ENCODE assay signal across 1 cellular context in the genomic region with DNA sequence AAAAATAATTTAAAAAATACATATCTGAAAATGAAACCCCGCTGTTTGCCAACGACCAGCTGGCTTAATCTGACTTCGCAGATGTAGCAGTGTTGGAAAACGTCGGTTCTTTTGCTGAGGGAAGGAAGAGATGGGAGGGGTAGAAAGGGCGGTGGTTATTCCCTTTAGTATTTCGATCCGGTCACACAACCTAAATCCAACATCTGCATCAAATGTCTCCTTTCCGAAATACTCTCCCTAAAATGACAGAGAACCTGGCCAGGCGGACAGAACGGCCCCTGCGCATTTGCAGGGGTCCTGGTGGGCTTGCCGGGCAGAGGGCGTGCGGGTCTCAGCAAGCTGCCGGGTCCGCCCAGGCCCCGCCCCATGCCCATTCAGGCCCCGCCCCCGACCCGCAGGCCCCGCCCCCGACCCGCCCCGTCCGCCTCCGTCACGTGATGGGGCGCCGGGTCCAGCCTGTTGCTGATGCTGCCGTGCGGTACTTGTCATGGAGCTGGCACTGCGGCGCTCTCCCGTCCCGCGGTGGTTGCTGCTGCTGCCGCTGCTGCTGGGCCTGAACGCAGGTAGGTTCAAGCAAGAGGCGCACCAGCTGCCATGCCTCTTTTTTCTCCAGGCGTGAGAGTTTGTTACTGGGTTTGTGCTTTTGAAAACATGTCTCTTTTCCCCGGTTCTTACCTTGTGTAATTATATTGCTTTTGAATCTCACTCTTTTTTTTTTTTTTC.
TF ChIP-seq lines count a peak whose summit lies in the region.

A gene with protein sequence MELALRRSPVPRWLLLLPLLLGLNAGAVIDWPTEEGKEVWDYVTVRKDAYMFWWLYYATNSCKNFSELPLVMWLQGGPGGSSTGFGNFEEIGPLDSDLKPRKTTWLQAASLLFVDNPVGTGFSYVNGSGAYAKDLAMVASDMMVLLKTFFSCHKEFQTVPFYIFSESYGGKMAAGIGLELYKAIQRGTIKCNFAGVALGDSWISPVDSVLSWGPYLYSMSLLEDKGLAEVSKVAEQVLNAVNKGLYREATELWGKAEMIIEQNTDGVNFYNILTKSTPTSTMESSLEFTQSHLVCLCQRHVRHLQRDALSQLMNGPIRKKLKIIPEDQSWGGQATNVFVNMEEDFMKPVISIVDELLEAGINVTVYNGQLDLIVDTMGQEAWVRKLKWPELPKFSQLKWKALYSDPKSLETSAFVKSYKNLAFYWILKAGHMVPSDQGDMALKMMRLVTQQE (plus strand): TSS at position 459 of the 723 bp plus-strand sequence. CDS start 29 bp downstream, at position 488.

TF ChIP-seq in HepG2, 621 proteins besides CTCF, POLR2A, EP300 and RAD21 (continued from another document and continues in another):
- TF ChIP-seq, protein P1, sequence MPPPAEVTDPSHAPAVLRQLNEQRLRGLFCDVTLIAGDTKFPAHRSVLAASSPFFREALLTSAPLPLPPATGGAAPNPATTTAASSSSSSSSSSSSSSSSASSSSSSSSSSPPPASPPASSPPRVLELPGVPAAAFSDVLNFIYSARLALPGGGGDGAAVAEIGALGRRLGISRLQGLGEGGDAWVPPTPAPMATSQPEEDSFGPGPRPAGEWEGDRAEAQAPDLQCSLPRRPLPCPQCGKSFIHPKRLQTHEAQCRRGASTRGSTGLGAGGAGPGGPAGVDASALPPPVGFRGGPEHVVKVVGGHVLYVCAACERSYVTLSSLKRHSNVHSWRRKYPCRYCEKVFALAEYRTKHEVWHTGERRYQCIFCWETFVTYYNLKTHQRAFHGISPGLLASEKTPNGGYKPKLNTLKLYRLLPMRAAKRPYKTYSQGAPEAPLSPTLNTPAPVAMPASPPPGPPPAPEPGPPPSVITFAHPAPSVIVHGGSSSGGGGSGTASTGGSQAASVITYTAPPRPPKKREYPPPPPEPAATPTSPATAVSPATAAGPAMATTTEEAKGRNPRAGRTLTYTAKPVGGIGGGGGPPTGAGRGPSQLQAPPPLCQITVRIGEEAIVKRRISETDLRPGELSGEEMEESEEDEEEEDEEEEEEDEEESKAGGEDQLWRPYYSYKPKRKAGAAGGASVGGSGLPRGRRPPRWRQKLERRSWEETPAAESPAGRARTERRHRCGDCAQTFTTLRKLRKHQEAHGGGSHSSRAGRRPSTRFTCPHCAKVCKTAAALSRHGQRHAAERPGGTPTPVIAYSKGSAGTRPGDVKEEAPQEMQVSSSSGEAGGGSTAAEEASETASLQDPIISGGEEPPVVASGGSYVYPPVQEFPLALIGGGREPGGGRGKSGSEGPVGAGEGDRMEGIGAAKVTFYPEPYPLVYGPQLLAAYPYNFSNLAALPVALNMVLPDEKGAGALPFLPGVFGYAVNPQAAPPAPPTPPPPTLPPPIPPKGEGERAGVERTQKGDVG (CRISPR knock-in tag; IDR thresholded peaks at IDR 0.05; ENCODE audit: borderline replicate concordance), result no peak
- TF ChIP-seq, protein P2, sequence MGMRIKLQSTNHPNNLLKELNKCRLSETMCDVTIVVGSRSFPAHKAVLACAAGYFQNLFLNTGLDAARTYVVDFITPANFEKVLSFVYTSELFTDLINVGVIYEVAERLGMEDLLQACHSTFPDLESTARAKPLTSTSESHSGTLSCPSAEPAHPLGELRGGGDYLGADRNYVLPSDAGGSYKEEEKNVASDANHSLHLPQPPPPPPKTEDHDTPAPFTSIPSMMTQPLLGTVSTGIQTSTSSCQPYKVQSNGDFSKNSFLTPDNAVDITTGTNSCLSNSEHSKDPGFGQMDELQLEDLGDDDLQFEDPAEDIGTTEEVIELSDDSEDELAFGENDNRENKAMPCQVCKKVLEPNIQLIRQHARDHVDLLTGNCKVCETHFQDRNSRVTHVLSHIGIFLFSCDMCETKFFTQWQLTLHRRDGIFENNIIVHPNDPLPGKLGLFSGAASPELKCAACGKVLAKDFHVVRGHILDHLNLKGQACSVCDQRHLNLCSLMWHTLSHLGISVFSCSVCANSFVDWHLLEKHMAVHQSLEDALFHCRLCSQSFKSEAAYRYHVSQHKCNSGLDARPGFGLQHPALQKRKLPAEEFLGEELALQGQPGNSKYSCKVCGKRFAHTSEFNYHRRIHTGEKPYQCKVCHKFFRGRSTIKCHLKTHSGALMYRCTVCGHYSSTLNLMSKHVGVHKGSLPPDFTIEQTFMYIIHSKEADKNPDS (CRISPR knock-in tag; IDR thresholded peaks at IDR 0.05), result no peak
- TF ChIP-seq TGIF2 (CRISPR knock-in tag; IDR thresholded peaks at IDR 0.05) (no peak), ZNF260 (CRISPR knock-in tag; IDR thresholded peaks at IDR 0.05; ENCODE audit: borderline replicate concordance, low read depth) (no peak), THYN1 (CRISPR knock-in tag; IDR thresholded peaks at IDR 0.05; ENCODE audit: borderline replicate concordance, low read depth) (no peak), ZNF235 (CRISPR knock-in tag; IDR thresholded peaks at IDR 0.05; ENCODE audit: borderline replicate concordance) (no peak), NFKBIZ (CRISPR knock-in tag; IDR thresholded peaks at IDR 0.05) (no peak), ATF7 (IDR thresholded peaks at IDR 0.05) (no peak), ATF7 (CRISPR knock-in tag; IDR thresholded peaks at IDR 0.05) (no peak), KDM5A (IDR thresholded peaks at IDR 0.05; ENCODE audit: borderline replicate concordance, low read length) (peak; percentile 42; the same call in 1 of the 2 replicates), ZNF501 (CRISPR knock-in tag; IDR thresholded peaks at IDR 0.05) (no peak), EHMT2 (IDR thresholded peaks at IDR 0.05; ENCODE audit: borderline replicate concordance, low read depth, low read length) (no peak), ZNF367 (CRISPR knock-in tag; IDR thresholded peaks at IDR 0.05; ENCODE audit: borderline replicate concordance) (no peak)
- TF ChIP-seq, protein P3, sequence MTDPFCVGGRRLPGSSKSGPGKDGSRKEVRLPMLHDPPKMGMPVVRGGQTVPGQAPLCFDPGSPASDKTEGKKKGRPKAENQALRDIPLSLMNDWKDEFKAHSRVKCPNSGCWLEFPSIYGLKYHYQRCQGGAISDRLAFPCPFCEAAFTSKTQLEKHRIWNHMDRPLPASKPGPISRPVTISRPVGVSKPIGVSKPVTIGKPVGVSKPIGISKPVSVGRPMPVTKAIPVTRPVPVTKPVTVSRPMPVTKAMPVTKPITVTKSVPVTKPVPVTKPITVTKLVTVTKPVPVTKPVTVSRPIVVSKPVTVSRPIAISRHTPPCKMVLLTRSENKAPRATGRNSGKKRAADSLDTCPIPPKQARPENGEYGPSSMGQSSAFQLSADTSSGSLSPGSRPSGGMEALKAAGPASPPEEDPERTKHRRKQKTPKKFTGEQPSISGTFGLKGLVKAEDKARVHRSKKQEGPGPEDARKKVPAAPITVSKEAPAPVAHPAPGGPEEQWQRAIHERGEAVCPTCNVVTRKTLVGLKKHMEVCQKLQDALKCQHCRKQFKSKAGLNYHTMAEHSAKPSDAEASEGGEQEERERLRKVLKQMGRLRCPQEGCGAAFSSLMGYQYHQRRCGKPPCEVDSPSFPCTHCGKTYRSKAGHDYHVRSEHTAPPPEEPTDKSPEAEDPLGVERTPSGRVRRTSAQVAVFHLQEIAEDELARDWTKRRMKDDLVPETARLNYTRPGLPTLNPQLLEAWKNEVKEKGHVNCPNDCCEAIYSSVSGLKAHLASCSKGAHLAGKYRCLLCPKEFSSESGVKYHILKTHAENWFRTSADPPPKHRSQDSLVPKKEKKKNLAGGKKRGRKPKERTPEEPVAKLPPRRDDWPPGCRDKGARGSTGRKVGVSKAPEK (CRISPR knock-in tag; IDR thresholded peaks at IDR 0.05; ENCODE audit: borderline replicate concordance), result no peak
- TF ChIP-seq, protein P4, sequence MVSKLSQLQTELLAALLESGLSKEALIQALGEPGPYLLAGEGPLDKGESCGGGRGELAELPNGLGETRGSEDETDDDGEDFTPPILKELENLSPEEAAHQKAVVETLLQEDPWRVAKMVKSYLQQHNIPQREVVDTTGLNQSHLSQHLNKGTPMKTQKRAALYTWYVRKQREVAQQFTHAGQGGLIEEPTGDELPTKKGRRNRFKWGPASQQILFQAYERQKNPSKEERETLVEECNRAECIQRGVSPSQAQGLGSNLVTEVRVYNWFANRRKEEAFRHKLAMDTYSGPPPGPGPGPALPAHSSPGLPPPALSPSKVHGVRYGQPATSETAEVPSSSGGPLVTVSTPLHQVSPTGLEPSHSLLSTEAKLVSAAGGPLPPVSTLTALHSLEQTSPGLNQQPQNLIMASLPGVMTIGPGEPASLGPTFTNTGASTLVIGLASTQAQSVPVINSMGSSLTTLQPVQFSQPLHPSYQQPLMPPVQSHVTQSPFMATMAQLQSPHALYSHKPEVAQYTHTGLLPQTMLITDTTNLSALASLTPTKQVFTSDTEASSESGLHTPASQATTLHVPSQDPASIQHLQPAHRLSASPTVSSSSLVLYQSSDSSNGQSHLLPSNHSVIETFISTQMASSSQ (IDR thresholded peaks at IDR 0.05; ENCODE audit: low read depth), result no peak; the same call in 1 of the 2 replicates
- TF ChIP-seq, protein P4 (CRISPR knock-in tag; IDR thresholded peaks at IDR 0.05; ENCODE audit: borderline replicate concordance), result no peak
- TF ChIP-seq, protein P5, sequence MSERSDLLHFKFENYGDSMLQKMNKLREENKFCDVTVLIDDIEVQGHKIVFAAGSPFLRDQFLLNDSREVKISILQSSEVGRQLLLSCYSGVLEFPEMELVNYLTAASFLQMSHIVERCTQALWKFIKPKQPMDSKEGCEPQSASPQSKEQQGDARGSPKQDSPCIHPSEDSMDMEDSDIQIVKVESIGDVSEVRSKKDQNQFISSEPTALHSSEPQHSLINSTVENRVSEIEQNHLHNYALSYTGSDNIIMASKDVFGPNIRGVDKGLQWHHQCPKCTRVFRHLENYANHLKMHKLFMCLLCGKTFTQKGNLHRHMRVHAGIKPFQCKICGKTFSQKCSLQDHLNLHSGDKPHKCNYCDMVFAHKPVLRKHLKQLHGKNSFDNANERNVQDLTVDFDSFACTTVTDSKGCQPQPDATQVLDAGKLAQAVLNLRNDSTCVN (CRISPR knock-in tag; IDR thresholded peaks at IDR 0.05; ENCODE audit: borderline replicate concordance), result peak; percentile 30; the same call in 1 of the 2 replicates
- TF ChIP-seq, protein P6, sequence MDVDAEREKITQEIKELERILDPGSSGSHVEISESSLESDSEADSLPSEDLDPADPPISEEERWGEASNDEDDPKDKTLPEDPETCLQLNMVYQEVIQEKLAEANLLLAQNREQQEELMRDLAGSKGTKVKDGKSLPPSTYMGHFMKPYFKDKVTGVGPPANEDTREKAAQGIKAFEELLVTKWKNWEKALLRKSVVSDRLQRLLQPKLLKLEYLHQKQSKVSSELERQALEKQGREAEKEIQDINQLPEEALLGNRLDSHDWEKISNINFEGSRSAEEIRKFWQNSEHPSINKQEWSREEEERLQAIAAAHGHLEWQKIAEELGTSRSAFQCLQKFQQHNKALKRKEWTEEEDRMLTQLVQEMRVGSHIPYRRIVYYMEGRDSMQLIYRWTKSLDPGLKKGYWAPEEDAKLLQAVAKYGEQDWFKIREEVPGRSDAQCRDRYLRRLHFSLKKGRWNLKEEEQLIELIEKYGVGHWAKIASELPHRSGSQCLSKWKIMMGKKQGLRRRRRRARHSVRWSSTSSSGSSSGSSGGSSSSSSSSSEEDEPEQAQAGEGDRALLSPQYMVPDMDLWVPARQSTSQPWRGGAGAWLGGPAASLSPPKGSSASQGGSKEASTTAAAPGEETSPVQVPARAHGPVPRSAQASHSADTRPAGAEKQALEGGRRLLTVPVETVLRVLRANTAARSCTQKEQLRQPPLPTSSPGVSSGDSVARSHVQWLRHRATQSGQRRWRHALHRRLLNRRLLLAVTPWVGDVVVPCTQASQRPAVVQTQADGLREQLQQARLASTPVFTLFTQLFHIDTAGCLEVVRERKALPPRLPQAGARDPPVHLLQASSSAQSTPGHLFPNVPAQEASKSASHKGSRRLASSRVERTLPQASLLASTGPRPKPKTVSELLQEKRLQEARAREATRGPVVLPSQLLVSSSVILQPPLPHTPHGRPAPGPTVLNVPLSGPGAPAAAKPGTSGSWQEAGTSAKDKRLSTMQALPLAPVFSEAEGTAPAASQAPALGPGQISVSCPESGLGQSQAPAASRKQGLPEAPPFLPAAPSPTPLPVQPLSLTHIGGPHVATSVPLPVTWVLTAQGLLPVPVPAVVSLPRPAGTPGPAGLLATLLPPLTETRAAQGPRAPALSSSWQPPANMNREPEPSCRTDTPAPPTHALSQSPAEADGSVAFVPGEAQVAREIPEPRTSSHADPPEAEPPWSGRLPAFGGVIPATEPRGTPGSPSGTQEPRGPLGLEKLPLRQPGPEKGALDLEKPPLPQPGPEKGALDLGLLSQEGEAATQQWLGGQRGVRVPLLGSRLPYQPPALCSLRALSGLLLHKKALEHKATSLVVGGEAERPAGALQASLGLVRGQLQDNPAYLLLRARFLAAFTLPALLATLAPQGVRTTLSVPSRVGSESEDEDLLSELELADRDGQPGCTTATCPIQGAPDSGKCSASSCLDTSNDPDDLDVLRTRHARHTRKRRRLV (CRISPR knock-in tag; IDR thresholded peaks at IDR 0.05), result no peak
- TF ChIP-seq, protein P7, sequence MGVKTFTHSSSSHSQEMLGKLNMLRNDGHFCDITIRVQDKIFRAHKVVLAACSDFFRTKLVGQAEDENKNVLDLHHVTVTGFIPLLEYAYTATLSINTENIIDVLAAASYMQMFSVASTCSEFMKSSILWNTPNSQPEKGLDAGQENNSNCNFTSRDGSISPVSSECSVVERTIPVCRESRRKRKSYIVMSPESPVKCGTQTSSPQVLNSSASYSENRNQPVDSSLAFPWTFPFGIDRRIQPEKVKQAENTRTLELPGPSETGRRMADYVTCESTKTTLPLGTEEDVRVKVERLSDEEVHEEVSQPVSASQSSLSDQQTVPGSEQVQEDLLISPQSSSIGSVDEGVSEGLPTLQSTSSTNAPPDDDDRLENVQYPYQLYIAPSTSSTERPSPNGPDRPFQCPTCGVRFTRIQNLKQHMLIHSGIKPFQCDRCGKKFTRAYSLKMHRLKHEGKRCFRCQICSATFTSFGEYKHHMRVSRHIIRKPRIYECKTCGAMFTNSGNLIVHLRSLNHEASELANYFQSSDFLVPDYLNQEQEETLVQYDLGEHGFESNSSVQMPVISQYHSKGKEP (CRISPR knock-in tag; IDR thresholded peaks at IDR 0.05), result no peak
